Comparison of ENCODE assay signal across 14 cellular contexts in genomic region chr19:48470856-48471255, GRCh38. TPM values are rescaled to one million over a fixed set of nuclear protein-coding genes. Genes with fewer than 3 reads are reported as not detected.
DNase-seq lines count a peak whose midpoint lies in the region; ATAC-seq and TF ChIP-seq lines count a peak whose summit lies in the region.
"Had no signal": no experiment of that assay in that cellular context is flagged by ENCODE, and none has a peak within 500 bp of the region (broad histone marks: within the 10 kb centered on the region; RNA-seq: fewer than 3 reads in every experiment).

No MANE protein-coding gene starts in this region.

- peak overlapping the region; percentile 57 to 94 (median 90) for H3K4me3 Mint-ChIP-seq in CD4-positive, CD25-positive, alpha-beta regulatory T cell
- peak overlapping the region; percentile 86 for H3K4me3 Mint-ChIP-seq in activated naive CD8-positive, alpha-beta T cell treated with anti-CD3 and anti-CD28 coated beads, Interleukin-2, amount 50 U/mL, for 24 hours
- peak overlapping the region; percentile 26 for H3K4me3 Mint-ChIP-seq in natural killer cell

- intact Hi-C loops in natural killer cell (cut with micrococcal nuclease), result no loop called here

- H3K9me3 Mint-ChIP-seq in CD4-positive, CD25-positive, alpha-beta regulatory T cell, result no peaks in the 10 kb centered on the region
- no peaks in the 10 kb centered on the region for H3K9me3 Mint-ChIP-seq in activated naive CD8-positive, alpha-beta T cell treated with anti-CD3 and anti-CD28 coated beads, Interleukin-2, amount 50 U/mL, for 24 hours
- no peaks in the 10 kb centered on the region for H3K9me3 Mint-ChIP-seq in natural killer cell

- no peaks in the 10 kb centered on the region for H3K27me3 ChIP-seq in CD4-positive, CD25-positive, alpha-beta regulatory T cell (ENCODE audit: control insufficient read depth, insufficient read depth, low read length)

- peaks cover 51% of the 10 kb centered on the region for H3K36me3 ChIP-seq in CD4-positive, CD25-positive, alpha-beta regulatory T cell (ENCODE audit: control insufficient read depth, insufficient read depth, low read length)

- no peaks in the 10 kb centered on the region for H3K27me3 Mint-ChIP-seq in CD4-positive, CD25-positive, alpha-beta regulatory T cell
- no peaks in the 10 kb centered on the region for H3K27me3 Mint-ChIP-seq in activated naive CD8-positive, alpha-beta T cell treated with anti-CD3 and anti-CD28 coated beads, Interleukin-2, amount 50 U/mL, for 24 hours
- no peaks in the 10 kb centered on the region for H3K27me3 Mint-ChIP-seq in natural killer cell (ENCODE audit: low read depth in 2 of 2)

- H3K27ac Mint-ChIP-seq in CD4-positive, CD25-positive, alpha-beta regulatory T cell, result peak overlapping the region in 1 of 3 donors; percentile 37
- no peak overlapping the region for H3K27ac Mint-ChIP-seq in activated naive CD8-positive, alpha-beta T cell treated with anti-CD3 and anti-CD28 coated beads, Interleukin-2, amount 50 U/mL, for 24 hours
- H3K27ac Mint-ChIP-seq in natural killer cell, result peak overlapping the region in 1 of 2 donors; percentile 4

- no peaks in the 10 kb centered on the region for H3K9me3 ChIP-seq in CD4-positive, CD25-positive, alpha-beta regulatory T cell (ENCODE audit: control insufficient read depth in 2 of 2, low read length in 2 of 2)

- no peak for DNase-seq in CD4-positive, CD25-positive, alpha-beta regulatory T cell
- DNase-seq in HFF-Myc (ENCODE audit: extremely low read depth, low read depth) (no peak), natural killer cell (no peak), AG08396 (ENCODE audit: low spot score) (no peak), NCI-H1417 (lab: John Stamatoyannopoulos, UW) (no peak)
- DNase-seq in activated naive CD8-positive, alpha-beta T cell treated with anti-CD3 and anti-CD28 coated beads, Interleukin-2, amount 50 U/mL, for 24 hours, result no peak
- DNase-seq: anterior cingulate cortex; DMS153; NCI-H1417 treated with DMSO at 0.1 percent for 48 hours; NCI-H524 treated with DMSO at 0.1 percent for 48 hours; SHP77; stimulated activated CD8-positive, alpha-beta memory T cell treated with anti-CD3 and anti-CD28 coated beads, Interleukin-4, amount 100 ng/mL, for 48 hours had no signal

- TF ChIP-seq CTCF in HFF-Myc (IDR thresholded peaks at IDR 0.05; ENCODE audit: low read depth, low read length, missing control alignments) (no peak), natural killer cell (IDR thresholded peaks at IDR 0.05) (no peak)

- peaks cover 0 to 38% (median 11%) of the 10 kb centered on the region in 4 donors for H3K4me1 Mint-ChIP-seq in CD4-positive, CD25-positive, alpha-beta regulatory T cell
- H3K4me1 Mint-ChIP-seq in activated naive CD8-positive, alpha-beta T cell treated with anti-CD3 and anti-CD28 coated beads, Interleukin-2, amount 50 U/mL, for 24 hours, result peaks cover 13% of the 10 kb centered on the region
- peaks cover 14 to 65% of the 10 kb centered on the region in 2 donors for H3K4me1 Mint-ChIP-seq in natural killer cell

- H3K4me1 ChIP-seq in CD4-positive, CD25-positive, alpha-beta regulatory T cell (ENCODE audit: control insufficient read depth, insufficient read depth, low read length, poor library complexity, severe bottlenecking), result peaks cover 19% of the 10 kb centered on the region

- no peak overlapping the region for H3K4me3 ChIP-seq in CD4-positive, CD25-positive, alpha-beta regulatory T cell (ENCODE audit: low read depth, low read length)
- H3K4me3 ChIP-seq in HFF-Myc (replicated peaks; ENCODE audit: low read depth, low read length), result peak overlapping the region; percentile 58

- ATAC-seq in CD4-positive, CD25-positive, alpha-beta regulatory T cell (ENCODE audit: low read depth in 2 of 2), result no peak
- ATAC-seq in activated naive CD8-positive, alpha-beta T cell treated with anti-CD3 and anti-CD28 coated beads, Interleukin-2, amount 50 U/mL, for 24 hours, result no peak
- ATAC-seq in natural killer cell (no peak), GM18519 (IDR thresholded peaks at IDR 0.05; ENCODE audit: low FRiP score, unreplicated experiment) (no peak), HG02870 (IDR thresholded peaks at IDR 0.05; ENCODE audit: unreplicated experiment) (no peak)

- H3K27ac ChIP-seq in CD4-positive, CD25-positive, alpha-beta regulatory T cell (ENCODE audit: insufficient read depth, low read length, poor library complexity, severe bottlenecking), result no peak overlapping the region

- peaks cover 14% of the 10 kb centered on the region for H3K36me3 Mint-ChIP-seq in CD4-positive, CD25-positive, alpha-beta regulatory T cell
- peaks cover 9% of the 10 kb centered on the region for H3K36me3 Mint-ChIP-seq in activated naive CD8-positive, alpha-beta T cell treated with anti-CD3 and anti-CD28 coated beads, Interleukin-2, amount 50 U/mL, for 24 hours (ENCODE audit: low read depth)
- H3K36me3 Mint-ChIP-seq in natural killer cell, result no peaks in the 10 kb centered on the region

RNA-seq across cellular contexts. Expression of gene CYTH2, which starts 1.7 kb away (rescaled TPM):
- total RNA-seq in CD4-positive, CD25-positive, alpha-beta regulatory T cell, result 46.7 TPM
- 10 to 100 TPM; 24.2 to 35.0 (median 30.2) TPM for polyA plus RNA-seq in CD4-positive, CD25-positive, alpha-beta regulatory T cell
- total RNA-seq in natural killer cell, result 10 to 100 TPM; 38.5 to 44.1 (median 39.2) TPM

RNA-seq across cellular contexts. Expression of gene KCNJ14, which starts 15.5 kb away (rescaled TPM):
- total RNA-seq in CD4-positive, CD25-positive, alpha-beta regulatory T cell, result 2.2 TPM
- under 1 TPM in 3 of 4 donors, not detected in 1; 0.03 to 0.28 (median 0.18) TPM for polyA plus RNA-seq in CD4-positive, CD25-positive, alpha-beta regulatory T cell
- total RNA-seq in natural killer cell, result 1 to 10 TPM in 1 of 3 donors, under 1 TPM in 2; 0.77 to 1.2 (median 0.85) TPM

RNA-seq across cellular contexts. Expression of gene GRWD1, which starts 25.1 kb away (rescaled TPM):
- 29.0 TPM for total RNA-seq in CD4-positive, CD25-positive, alpha-beta regulatory T cell
- polyA plus RNA-seq in CD4-positive, CD25-positive, alpha-beta regulatory T cell, result 10 to 100 TPM; 33.9 to 52.9 (median 43.1) TPM
- 10 to 100 TPM; 14.2 to 29.0 (median 16.7) TPM for total RNA-seq in natural killer cell

RNA-seq across cellular contexts. Expression of gene LMTK3, which starts 40.8 kb away (rescaled TPM):
- total RNA-seq in CD4-positive, CD25-positive, alpha-beta regulatory T cell, result 6.3 TPM
- polyA plus RNA-seq in CD4-positive, CD25-positive, alpha-beta regulatory T cell, result not detected
- total RNA-seq in natural killer cell, result 1 to 10 TPM in 2 of 3 donors, under 1 TPM in 1; 0.64 to 2.9 (median 1.9) TPM

Comparison
In these comparisons a context has a peak if more than half of its experiments do, and no peak if none do; other contexts are left out.
1. H3K4me3 Mint-ChIP-seq: peak in every context shown above with its lines; median percentile 90 in CD4-positive, CD25-positive, alpha-beta regulatory T cell; 86 in activated naive CD8-positive, alpha-beta T cell treated with anti-CD3 and anti-CD28 coated beads, Interleukin-2, amount 50 U/mL, for 24 hours; 26 in natural killer cell.